In genomic region chr4:183430987-183431347, GRCh38 we compare ENCODE assay signal across 13 cellular contexts. TPM values are rescaled to one million over a fixed set of nuclear protein-coding genes. Genes with fewer than 3 reads are reported as not detected.
DNase-seq lines count a peak whose midpoint lies in the region; ATAC-seq and TF ChIP-seq lines count a peak whose summit lies in the region.
"Had no signal": no experiment of that assay in that cellular context is flagged by ENCODE, and none has a peak within 500 bp of the region (broad histone marks: within the 10 kb centered on the region; RNA-seq: fewer than 3 reads in every experiment).

No MANE protein-coding gene starts in this region.

- no peaks in the 10 kb centered on the region for H4K20me1 ChIP-seq in OCI-LY7 (ENCODE audit: insufficient read depth, low read length)

- H3K4me3 ChIP-seq in OCI-LY7 (ENCODE audit: low read depth, low read length, poor library complexity, severe bottlenecking), result no peak overlapping the region
- H3K4me3 ChIP-seq in effector memory CD4-positive, alpha-beta T cell (ENCODE audit: insufficient read depth, low read depth, low read length, poor library complexity, severe bottlenecking), result peak overlapping the region; percentile 7
- no peak overlapping the region for H3K4me3 ChIP-seq in upper lobe of left lung

- peak overlapping the region; percentile 92 for H2AFZ ChIP-seq in OCI-LY7 (ENCODE audit: low read length)

- no peaks in the 10 kb centered on the region for H3K79me2 ChIP-seq in OCI-LY7 (ENCODE audit: insufficient read depth, low read depth, low read length)

- no peak for TF ChIP-seq EP300 in upper lobe of left lung (IDR thresholded peaks at IDR 0.05)

- no peaks in the 10 kb centered on the region for H3K9me2 ChIP-seq in OCI-LY7 (ENCODE audit: insufficient read depth, low read length)

- peak overlapping the region; percentile 55 for H3K27ac Mint-ChIP-seq in T-helper 1 cell treated with Interleukin-12 subunit alpha and Interleukin-12 subunit beta and Interleukin-4 antibody, amounts not matched to agents 30 μg/mL and 1 μg/mL, for 36 hours
- peak overlapping the region; percentile 85 for H3K27ac Mint-ChIP-seq in osteocyte (ENCODE audit: unreplicated experiment)
- no peak overlapping the region for H3K27ac Mint-ChIP-seq in stimulated activated memory B cell treated with anti-CD40 and anti-IgM and Interleukin-4, amounts not matched to agents 10 μg/mL and 1 μg/mL and 100 μg/mL, for 72 hours

- H3K27ac ChIP-seq in OCI-LY7 (ENCODE audit: low read depth, low read length, poor library complexity, severe bottlenecking), result no peak overlapping the region
- peak overlapping the region; percentile 27 for H3K27ac ChIP-seq in effector memory CD4-positive, alpha-beta T cell (ENCODE audit: insufficient read depth, low read length, poor library complexity, severe bottlenecking)
- peak overlapping the region in 2 of 4 donors; percentile 58 to 63 for H3K27ac ChIP-seq in upper lobe of left lung

- no TSS peak for BruUV-seq in OCI-LY7 (replicated peaks; lab: Mats Ljungman, UMichigan)

- ATAC-seq in upper lobe of left lung (ENCODE audit: low FRiP score in 2 of 2), result no peak
- ATAC-seq in stimulated activated memory B cell treated with anti-CD40 and anti-IgM and Interleukin-4, amounts not matched to agents 10 μg/mL and 1 μg/mL and 100 μg/mL, for 72 hours, result no peak

- intact Hi-C loops in OCI-LY7 (cut with micrococcal nuclease; ENCODE audit: unreplicated experiment), result no loop called here

- no peak for DNase-seq in T-helper 1 cell
- no peak for DNase-seq in OCI-LY7 (ENCODE audit: low spot score)
- DNase-seq in effector memory CD4-positive, alpha-beta T cell, result no peak
- no peak for DNase-seq in osteocyte (ENCODE audit: extremely low spot score, unreplicated experiment)
- no peak for DNase-seq in upper lobe of left lung
- no peak for DNase-seq in DMS114 treated with DMSO at 0.1 percent for 48 hours (lab: John Stamatoyannopoulos, UW; ENCODE audit: unreplicated experiment)
- DNase-seq: 8988T, Kasumi-1, NCI-H2081 treated with DMSO at 0.1 percent for 48 hours, trophoblast cell had no signal

- peaks cover 18% of the 10 kb centered on the region for H3K4me1 Mint-ChIP-seq in T-helper 1 cell treated with Interleukin-12 subunit alpha and Interleukin-12 subunit beta and Interleukin-4 antibody, amounts not matched to agents 30 μg/mL and 1 μg/mL, for 36 hours (ENCODE audit: low read depth)
- peaks cover 13% of the 10 kb centered on the region for H3K4me1 Mint-ChIP-seq in osteocyte (ENCODE audit: unreplicated experiment)
- no peaks in the 10 kb centered on the region for H3K4me1 Mint-ChIP-seq in stimulated activated memory B cell treated with anti-CD40 and anti-IgM and Interleukin-4, amounts not matched to agents 10 μg/mL and 1 μg/mL and 100 μg/mL, for 72 hours

- peaks cover 7% of the 10 kb centered on the region for H3K4me1 ChIP-seq in OCI-LY7 (ENCODE audit: insufficient read depth, low read length, poor library complexity, severe bottlenecking)
- peaks cover 23% of the 10 kb centered on the region for H3K4me1 ChIP-seq in effector memory CD4-positive, alpha-beta T cell (ENCODE audit: control insufficient read depth, insufficient read depth, low read length, poor library complexity, severe bottlenecking)
- peaks cover 3 to 10% (median 8%) of the 10 kb centered on the region in 4 donors for H3K4me1 ChIP-seq in upper lobe of left lung

- no peaks in the 10 kb centered on the region for H3K36me3 Mint-ChIP-seq in T-helper 1 cell treated with Interleukin-12 subunit alpha and Interleukin-12 subunit beta and Interleukin-4 antibody, amounts not matched to agents 30 μg/mL and 1 μg/mL, for 36 hours (ENCODE audit: low read depth)
- no peaks in the 10 kb centered on the region for H3K36me3 Mint-ChIP-seq in osteocyte (ENCODE audit: unreplicated experiment)
- no peaks in the 10 kb centered on the region for H3K36me3 Mint-ChIP-seq in stimulated activated memory B cell treated with anti-CD40 and anti-IgM and Interleukin-4, amounts not matched to agents 10 μg/mL and 1 μg/mL and 100 μg/mL, for 72 hours
- H3K36me3 Mint-ChIP-seq: natural killer cell treated with Interleukin-12 subunit alpha and Interleukin-12 subunit beta and Interleukin-15 and Interleukin-18, amount 100 ng/mL, for 72 hours had no signal

- H3K4me2 ChIP-seq in OCI-LY7 (ENCODE audit: low read length), result peak overlapping the region; percentile 20

- TF ChIP-seq CTCF in OCI-LY7 (conservative IDR thresholded peaks at IDR 0.05; ENCODE audit: low read length), result no peak
- no peak for TF ChIP-seq CTCF in osteocyte (IDR thresholded peaks at IDR 0.05)
- no peak for TF ChIP-seq CTCF in upper lobe of left lung (IDR thresholded peaks at IDR 0.05)

- no peaks in the 10 kb centered on the region for H3K9me3 Mint-ChIP-seq in T-helper 1 cell treated with Interleukin-12 subunit alpha and Interleukin-12 subunit beta and Interleukin-4 antibody, amounts not matched to agents 30 μg/mL and 1 μg/mL, for 36 hours
- H3K9me3 Mint-ChIP-seq in osteocyte (ENCODE audit: unreplicated experiment), result no peaks in the 10 kb centered on the region
- H3K9me3 Mint-ChIP-seq in stimulated activated memory B cell treated with anti-CD40 and anti-IgM and Interleukin-4, amounts not matched to agents 10 μg/mL and 1 μg/mL and 100 μg/mL, for 72 hours, result no peaks in the 10 kb centered on the region
- H3K9me3 Mint-ChIP-seq: natural killer cell treated with Interleukin-12 subunit alpha and Interleukin-12 subunit beta and Interleukin-15 and Interleukin-18, amount 100 ng/mL, for 72 hours had no signal

- CTCF ChIA-PET in OCI-LY7 (lab: Charles Lee; ENCODE audit: unreplicated experiment), result no interaction called here

- no peaks in the 10 kb centered on the region for H3K27me3 Mint-ChIP-seq in T-helper 1 cell treated with Interleukin-12 subunit alpha and Interleukin-12 subunit beta and Interleukin-4 antibody, amounts not matched to agents 30 μg/mL and 1 μg/mL, for 36 hours (ENCODE audit: low read depth)
- no peaks in the 10 kb centered on the region for H3K27me3 Mint-ChIP-seq in osteocyte (ENCODE audit: unreplicated experiment)
- H3K27me3 Mint-ChIP-seq in stimulated activated memory B cell treated with anti-CD40 and anti-IgM and Interleukin-4, amounts not matched to agents 10 μg/mL and 1 μg/mL and 100 μg/mL, for 72 hours, result peaks cover 9% of the 10 kb centered on the region

- no peaks in the 10 kb centered on the region for H3K27me3 ChIP-seq in effector memory CD4-positive, alpha-beta T cell (replicated peaks; ENCODE audit: control insufficient read depth, insufficient read depth, low read length, poor library complexity, severe bottlenecking)
- no peaks in the 10 kb centered on the region for H3K27me3 ChIP-seq in upper lobe of left lung

- WGBS in upper lobe of left lung, 2 donors, result 20 to 24% methylated on average over 3 of the region's 3 CpGs

- no peak for TF ChIP-seq POLR2A in upper lobe of left lung (IDR thresholded peaks at IDR 0.05)

- H3K36me3 ChIP-seq in OCI-LY7 (ENCODE audit: insufficient read depth, low read length) (no peaks in the 10 kb centered on the region), upper lobe of left lung (no peaks in the 10 kb centered on the region)
- H3K36me3 ChIP-seq in effector memory CD4-positive, alpha-beta T cell (ENCODE audit: control insufficient read depth, insufficient read depth, low read length), result no peaks in the 10 kb centered on the region

- H3K9me3 ChIP-seq in OCI-LY7 (ENCODE audit: low read length) (no peaks in the 10 kb centered on the region), upper lobe of left lung (no peaks in the 10 kb centered on the region)
- no peaks in the 10 kb centered on the region for H3K9me3 ChIP-seq in effector memory CD4-positive, alpha-beta T cell (ENCODE audit: control insufficient read depth, low read length)

- H3K4me3 Mint-ChIP-seq in T-helper 1 cell treated with Interleukin-12 subunit alpha and Interleukin-12 subunit beta and Interleukin-4 antibody, amounts not matched to agents 30 μg/mL and 1 μg/mL, for 36 hours, result peak overlapping the region; percentile 34
- H3K4me3 Mint-ChIP-seq in osteocyte (ENCODE audit: unreplicated experiment), result no peak overlapping the region
- no peak overlapping the region for H3K4me3 Mint-ChIP-seq in stimulated activated memory B cell treated with anti-CD40 and anti-IgM and Interleukin-4, amounts not matched to agents 10 μg/mL and 1 μg/mL and 100 μg/mL, for 72 hours
- H3K4me3 Mint-ChIP-seq: natural killer cell treated with Interleukin-12 subunit alpha and Interleukin-12 subunit beta and Interleukin-15 and Interleukin-18, amount 100 ng/mL, for 72 hours had no signal

- POLR2A ChIA-PET in OCI-LY7 (lab: Charles Lee), result interaction anchor here (0.7 kb wide), 1 partner anchor 242 kb away, joined by 3 read pairs; no protein-coding TSS in a partner anchor

RNA-seq across cellular contexts. Expression of gene CDKN2AIP, which starts 13.5 kb away (rescaled TPM):
- 32.3 and 36.3 TPM in 2 replicates for total RNA-seq in OCI-LY7 (2014; rRNA removed; shearing (Covaris generic))
- total RNA-seq in OCI-LY7 (2022) (31.2 and 33.9 TPM in 2 replicates), osteocyte (13.2 and 13.8 TPM in 2 replicates), upper lobe of left lung (10 to 100 TPM in 5 of 6 donors, 1 to 10 TPM in 1; 7.8 to 25.7 (median 15.6) TPM)
